Comparison of ENCODE assay signal across 1 cellular context in the genomic region with DNA sequence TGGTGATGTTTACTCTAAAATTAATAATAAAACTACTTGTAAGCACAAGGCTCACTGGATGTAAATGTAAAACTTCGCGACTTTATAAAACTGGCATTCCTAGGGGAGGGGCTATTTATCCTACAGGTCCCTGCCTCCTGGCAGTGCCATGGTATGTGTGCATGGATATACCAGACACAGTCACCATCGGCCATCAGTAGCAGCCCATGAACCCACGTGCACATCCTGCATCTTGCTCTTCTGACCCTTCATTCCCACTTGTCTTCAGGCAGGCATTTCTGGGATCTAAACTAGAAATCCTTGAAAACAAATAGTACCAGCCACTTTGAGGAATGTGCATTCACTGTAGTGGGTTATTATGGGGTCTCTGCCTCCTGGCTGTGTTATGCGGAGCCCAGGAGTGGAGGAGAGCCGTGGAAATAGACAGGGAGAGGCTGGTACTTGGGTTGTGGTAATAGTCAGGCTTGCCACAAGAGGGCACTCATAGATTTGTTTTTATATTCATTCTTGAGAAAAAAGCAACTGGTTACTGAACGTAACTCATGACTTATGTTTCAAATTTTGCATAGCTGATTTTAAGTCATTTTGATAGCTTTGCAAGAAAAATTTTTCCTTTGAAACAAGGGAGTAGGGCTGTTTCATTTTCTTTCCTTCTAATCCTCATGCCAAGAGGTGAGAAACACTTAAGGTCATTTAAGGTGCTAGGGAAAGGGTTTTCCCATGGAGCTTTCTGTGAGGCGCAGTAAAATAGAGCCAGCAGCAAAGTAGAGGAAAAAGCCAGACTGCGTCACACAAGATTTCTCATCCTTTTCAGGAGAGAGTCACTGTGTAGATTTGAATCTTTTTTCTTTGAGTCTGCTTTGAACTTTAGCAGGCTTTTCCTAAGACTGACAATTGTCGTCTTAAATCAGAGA.
TF ChIP-seq lines count a peak whose summit lies in the region.

No MANE protein-coding gene starts in this region.

TF ChIP-seq in GM12878, 131 proteins besides CTCF, POLR2A, EP300 and RAD21:
- TF ChIP-seq RUNX3 (IDR thresholded peaks at IDR 0.05; ENCODE audit: low read length) = peak; percentile 75
- TF ChIP-seq CBFB (IDR thresholded peaks at IDR 0.05; ENCODE audit: low read depth) = 0 out of 2 replicates have a peak, but pooled peaks have one; percentile 46
- TF ChIP-seq RCOR1 (conservative IDR thresholded peaks at IDR 0.05; ENCODE audit: low read depth, low read length) = no peak
- TF ChIP-seq TCF12 (IDR thresholded peaks at IDR 0.05; ENCODE audit: low read depth, low read length) = no peak
- TF ChIP-seq SMC3 (IDR thresholded peaks at IDR 0.05; ENCODE audit: borderline replicate concordance, low read length) = peak; percentile 78; the same call in 1 of the 2 replicates
TF ChIP-seq in GM12878: peak in this region for 3.
